1 cellular context compared by ENCODE assay signal in genomic region chr2:102420290-102420689, GRCh38.
TF ChIP-seq lines count a peak whose summit lies in the region.

No MANE protein-coding gene starts in this region.

TF ChIP-seq in K562, 482 proteins besides CTCF, POLR2A, EP300 and RAD21 (continued from another document and continues in another):
- TF ChIP-seq ZNF407 (IDR thresholded peaks at IDR 0.05; ENCODE audit: low read depth) = no peak
- no peak for TF ChIP-seq THAP12 (CRISPR knock-in tag; IDR thresholded peaks at IDR 0.05)
- no peak for TF ChIP-seq ZFP30 (CRISPR knock-in tag; IDR thresholded peaks at IDR 0.05; ENCODE audit: borderline replicate concordance)
- TF ChIP-seq ZNF174 (CRISPR knock-in tag; IDR thresholded peaks at IDR 0.05) = no peak
- TF ChIP-seq ZNF280A (IDR thresholded peaks at IDR 0.05; ENCODE audit: low read depth, partially characterized antibody) = no peak
- no peak for TF ChIP-seq MED1 (CRISPR knock-in tag; IDR thresholded peaks at IDR 0.05; ENCODE audit: borderline replicate concordance)
- 0 out of 2 replicates have a peak, but pooled peaks have one; percentile 23 for TF ChIP-seq SMARCA4 (IDR thresholded peaks at IDR 0.05)
- TF ChIP-seq HOXB6 (CRISPR knock-in tag; IDR thresholded peaks at IDR 0.05; ENCODE audit: borderline replicate concordance) = no peak
- TF ChIP-seq PHTF2 (CRISPR knock-in tag; IDR thresholded peaks at IDR 0.05) = no peak
- no peak for TF ChIP-seq ZNF76 (CRISPR knock-in tag; IDR thresholded peaks at IDR 0.05; ENCODE audit: borderline replicate concordance)
- TF ChIP-seq DPF2 (IDR thresholded peaks at IDR 0.05) = peak; percentile 36; the same call in 1 of the 2 replicates
- TF ChIP-seq TARDBP (IDR thresholded peaks at IDR 0.05) = no peak
- no peak for TF ChIP-seq ZKSCAN8 (CRISPR knock-in tag; IDR thresholded peaks at IDR 0.05)
- TF ChIP-seq ARID1B (IDR thresholded peaks at IDR 0.05) = peak; percentile 85
- no peak for TF ChIP-seq FOXK2 (conservative IDR thresholded peaks at IDR 0.05 in 1 of 2, IDR thresholded peaks at IDR 0.05 in 1 of 2; ENCODE audit: low read depth in 2 of 2)
- no peak for TF ChIP-seq FOXA3 (CRISPR knock-in tag; conservative IDR thresholded peaks at IDR 0.05 in 1 of 2, IDR thresholded peaks at IDR 0.05 in 1 of 2)
- TF ChIP-seq ARID4B (CRISPR knock-in tag; IDR thresholded peaks at IDR 0.05) = no peak
- no peak for TF ChIP-seq HBP1 (CRISPR knock-in tag; IDR thresholded peaks at IDR 0.05)
- TF ChIP-seq KLF6 (CRISPR knock-in tag; IDR thresholded peaks at IDR 0.05; ENCODE audit: borderline replicate concordance) = no peak
- TF ChIP-seq NONO (IDR thresholded peaks at IDR 0.05; ENCODE audit: low read depth in 2 of 2, low read length in 1 of 2) = no peak
- no peak for TF ChIP-seq ZNF57 (CRISPR knock-in tag; IDR thresholded peaks at IDR 0.05)
- TF ChIP-seq ZC3H8 (IDR thresholded peaks at IDR 0.05) = no peak
- TF ChIP-seq ETV6 (IDR thresholded peaks at IDR 0.05; ENCODE audit: borderline replicate concordance in 1 of 2, low read depth in 2 of 2, low read length in 1 of 2) = peak in 1 of 2 experiments; percentile 71; a peak in 2 of 4 replicates
- TF ChIP-seq ETV6 (CRISPR knock-in tag; IDR thresholded peaks at IDR 0.05; ENCODE audit: borderline replicate concordance) = no peak
- TF ChIP-seq ATF2 (CRISPR knock-in tag; IDR thresholded peaks at IDR 0.05) = no peak
- TF ChIP-seq MYC (IDR thresholded peaks at IDR 0.05; ENCODE audit: low read depth, low read length) = no peak
- TF ChIP-seq MYC (CRISPR knock-in tag; IDR thresholded peaks at IDR 0.05; ENCODE audit: borderline replicate concordance, low read depth) = no peak
- no peak for TF ChIP-seq ASH1L (IDR thresholded peaks at IDR 0.05; ENCODE audit: borderline replicate concordance, low read depth, partially characterized antibody)
- no peak for TF ChIP-seq CREB1 (IDR thresholded peaks at IDR 0.05)
- TF ChIP-seq CREB1 (CRISPR knock-in tag; IDR thresholded peaks at IDR 0.05) = no peak
- TF ChIP-seq FOXM1 (IDR thresholded peaks at IDR 0.05; ENCODE audit: low read depth) = no peak
- TF ChIP-seq FOXM1 (CRISPR knock-in tag; IDR thresholded peaks at IDR 0.05; ENCODE audit: low read depth) = no peak
- no peak for TF ChIP-seq ZC3H4 (CRISPR knock-in tag; IDR thresholded peaks at IDR 0.05; ENCODE audit: borderline replicate concordance)
- TF ChIP-seq ZNF311 (CRISPR knock-in tag; IDR thresholded peaks at IDR 0.05) = 0 out of 2 replicates have a peak, but pooled peaks have one; percentile 18
- no peak for TF ChIP-seq KLF13 (tag; IDR thresholded peaks at IDR 0.05; ENCODE audit: borderline replicate concordance, low read depth)
- no peak for TF ChIP-seq NFATC3 (IDR thresholded peaks at IDR 0.05)
- no peak for TF ChIP-seq KAT7 (CRISPR knock-in tag; IDR thresholded peaks at IDR 0.05; ENCODE audit: borderline replicate concordance)
- no peak for TF ChIP-seq SNRNP70 (optimal IDR thresholded peaks at IDR 0.05; ENCODE audit: low read depth, low read length)
- TF ChIP-seq CAMTA2 (CRISPR knock-in tag; conservative IDR thresholded peaks at IDR 0.05) = no peak
- TF ChIP-seq ZZZ3 (IDR thresholded peaks at IDR 0.05) = no peak
- no peak for TF ChIP-seq PHB (CRISPR knock-in tag; IDR thresholded peaks at IDR 0.05)
- no peak for TF ChIP-seq MEF2A (IDR thresholded peaks at IDR 0.05; ENCODE audit: control insufficient read depth, low read depth, low read length)
- no peak for TF ChIP-seq POU5F1 (IDR thresholded peaks at IDR 0.05; ENCODE audit: borderline replicate concordance, low read depth, low read length, partially characterized antibody)
- TF ChIP-seq CGGBP1 (CRISPR knock-in tag; IDR thresholded peaks at IDR 0.05) = no peak
- no peak for TF ChIP-seq CHD1 (IDR thresholded peaks at IDR 0.05; ENCODE audit: low read length)
- no peak for TF ChIP-seq PHF8 (IDR thresholded peaks at IDR 0.05; ENCODE audit: borderline replicate concordance, low read length)
